ENCODE assay signal across 9 cellular contexts in genomic region chrX:48575642-48576041, GRCh38. TPM values are rescaled to one million over a fixed set of nuclear protein-coding genes. Genes with fewer than 3 reads are reported as not detected.
DNase-seq lines count a peak whose midpoint lies in the region; ATAC-seq and FAIRE-seq lines count a peak whose summit lies in the region.
"Had no signal": no experiment of that assay in that cellular context is flagged by ENCODE, and none has a peak within 500 bp of the region (broad histone marks: within the 10 kb centered on the region; RNA-seq: fewer than 3 reads in every experiment).

No MANE protein-coding gene starts in this region.

- ATAC-seq in stimulated activated naive CD8-positive, alpha-beta T cell treated with anti-CD3 and anti-CD28 coated beads, Interleukin-15, amount 100 ng/mL, for 72 hours, result no peak
- no peak for ATAC-seq in GM21529 (IDR thresholded peaks at IDR 0.05; ENCODE audit: unreplicated experiment)

- intact Hi-C loops in activated T-helper 1 cell treated with anti-CD3 and anti-CD28 coated beads, Interleukin-12 subunit alpha, Interleukin-12 subunit beta, Interleukin-2, Interleukin-4 antibody, amounts not matched to agents 30 ng/mL and 10 ng/mL and 1 ng/mL, durations not matched to agents 14 hours and 24 hours and 36 hours (cut with micrococcal nuclease), result no loop called here

- peak overlapping the region; percentile 99 for H3K27ac Mint-ChIP-seq in T-helper 1 cell treated with Interleukin-12 subunit alpha and Interleukin-12 subunit beta and Interleukin-4 antibody, amounts not matched to agents 30 μg/mL and 1 μg/mL, for 36 hours
- peak overlapping the region; percentile 100 for H3K27ac Mint-ChIP-seq in activated T-helper 1 cell treated with anti-CD3 and anti-CD28 coated beads, Interleukin-12 subunit alpha, Interleukin-12 subunit beta, Interleukin-2, Interleukin-4 antibody, amounts not matched to agents 30 ng/mL and 10 ng/mL and 1 ng/mL, durations not matched to agents 14 hours and 24 hours and 36 hours
- H3K27ac Mint-ChIP-seq in stimulated activated naive CD8-positive, alpha-beta T cell treated with anti-CD3 and anti-CD28 coated beads, Interleukin-15, amount 100 ng/mL, for 72 hours, result peak overlapping the region; percentile 89 to 100

- DNase-seq in T-helper 1 cell (no peak), T1000 (lab: John Stamatoyannopoulos, UW) (no peak), frontal cortex (ENCODE audit: low spot score in 2 of 2) (no peak)
- DNase-seq in activated T-helper 1 cell treated with anti-CD3 and anti-CD28 coated beads, Interleukin-12 subunit alpha, Interleukin-12 subunit beta, Interleukin-2, Interleukin-4 antibody, amounts not matched to agents 30 ng/mL and 10 ng/mL and 1 ng/mL, durations not matched to agents 14 hours and 24 hours and 36 hours (ENCODE audit: low spot score), result no peak
- no peak for DNase-seq in stimulated activated naive CD8-positive, alpha-beta T cell treated with anti-CD3 and anti-CD28 coated beads, Interleukin-15, amount 100 ng/mL, for 72 hours

- peaks cover 3% of the 10 kb centered on the region for H3K9me3 ChIP-seq in iPS-18a (ENCODE audit: control insufficient read depth, low read depth, low read length)

- H3K27ac ChIP-seq in iPS-18a (ENCODE audit: low read length), result no peak overlapping the region

- H3K4me3 ChIP-seq in iPS-18a (ENCODE audit: low read length), result peak overlapping the region; percentile 86

- H3K36me3 Mint-ChIP-seq in T-helper 1 cell treated with Interleukin-12 subunit alpha and Interleukin-12 subunit beta and Interleukin-4 antibody, amounts not matched to agents 30 μg/mL and 1 μg/mL, for 36 hours (ENCODE audit: low read depth), result peaks cover 38% of the 10 kb centered on the region
- H3K36me3 Mint-ChIP-seq in activated T-helper 1 cell treated with anti-CD3 and anti-CD28 coated beads, Interleukin-12 subunit alpha, Interleukin-12 subunit beta, Interleukin-2, Interleukin-4 antibody, amounts not matched to agents 30 ng/mL and 10 ng/mL and 1 ng/mL, durations not matched to agents 14 hours and 24 hours and 36 hours (ENCODE audit: low read depth), result peaks cover 38% of the 10 kb centered on the region

- no peak for FAIRE-seq in frontal cortex (lab: Jason Lieb, UNC)
- FAIRE-seq: A204.1 had no signal

- H3K4me1 ChIP-seq in iPS-18a (ENCODE audit: control insufficient read depth, low read depth, low read length), result peaks cover 4% of the 10 kb centered on the region

- H3K27me3 Mint-ChIP-seq in T-helper 1 cell treated with Interleukin-12 subunit alpha and Interleukin-12 subunit beta and Interleukin-4 antibody, amounts not matched to agents 30 μg/mL and 1 μg/mL, for 36 hours (ENCODE audit: low read depth), result no peaks in the 10 kb centered on the region
- no peaks in the 10 kb centered on the region for H3K27me3 Mint-ChIP-seq in activated T-helper 1 cell treated with anti-CD3 and anti-CD28 coated beads, Interleukin-12 subunit alpha, Interleukin-12 subunit beta, Interleukin-2, Interleukin-4 antibody, amounts not matched to agents 30 ng/mL and 10 ng/mL and 1 ng/mL, durations not matched to agents 14 hours and 24 hours and 36 hours (ENCODE audit: insufficient read depth)
- no peaks in the 10 kb centered on the region for H3K27me3 Mint-ChIP-seq in stimulated activated naive CD8-positive, alpha-beta T cell treated with anti-CD3 and anti-CD28 coated beads, Interleukin-15, amount 100 ng/mL, for 72 hours

- peak overlapping the region; percentile 98 for H3K9ac ChIP-seq in iPS-18a (ENCODE audit: low read length)

- H3K4me3 Mint-ChIP-seq in T-helper 1 cell treated with Interleukin-12 subunit alpha and Interleukin-12 subunit beta and Interleukin-4 antibody, amounts not matched to agents 30 μg/mL and 1 μg/mL, for 36 hours, result peak overlapping the region; percentile 92
- H3K4me3 Mint-ChIP-seq in activated T-helper 1 cell treated with anti-CD3 and anti-CD28 coated beads, Interleukin-12 subunit alpha, Interleukin-12 subunit beta, Interleukin-2, Interleukin-4 antibody, amounts not matched to agents 30 ng/mL and 10 ng/mL and 1 ng/mL, durations not matched to agents 14 hours and 24 hours and 36 hours, result peak overlapping the region; percentile 99
- peak overlapping the region; percentile 90 to 97 for H3K4me3 Mint-ChIP-seq in stimulated activated naive CD8-positive, alpha-beta T cell treated with anti-CD3 and anti-CD28 coated beads, Interleukin-15, amount 100 ng/mL, for 72 hours

- H3K4me1 Mint-ChIP-seq in T-helper 1 cell treated with Interleukin-12 subunit alpha and Interleukin-12 subunit beta and Interleukin-4 antibody, amounts not matched to agents 30 μg/mL and 1 μg/mL, for 36 hours (ENCODE audit: low read depth), result peaks cover 18% of the 10 kb centered on the region
- H3K4me1 Mint-ChIP-seq in activated T-helper 1 cell treated with anti-CD3 and anti-CD28 coated beads, Interleukin-12 subunit alpha, Interleukin-12 subunit beta, Interleukin-2, Interleukin-4 antibody, amounts not matched to agents 30 ng/mL and 10 ng/mL and 1 ng/mL, durations not matched to agents 14 hours and 24 hours and 36 hours (ENCODE audit: low read depth), result peaks cover 18% of the 10 kb centered on the region
- peaks cover 34% of the 10 kb centered on the region for H3K4me1 Mint-ChIP-seq in stimulated activated naive CD8-positive, alpha-beta T cell treated with anti-CD3 and anti-CD28 coated beads, Interleukin-15, amount 100 ng/mL, for 72 hours

- peaks cover 42% of the 10 kb centered on the region for H3K36me3 ChIP-seq in iPS-18a (ENCODE audit: control insufficient read depth, low read depth, low read length)

- no peaks in the 10 kb centered on the region for H3K27me3 ChIP-seq in iPS-18a (ENCODE audit: control insufficient read depth, insufficient read depth, low read length)

- H3K9me3 Mint-ChIP-seq in T-helper 1 cell treated with Interleukin-12 subunit alpha and Interleukin-12 subunit beta and Interleukin-4 antibody, amounts not matched to agents 30 μg/mL and 1 μg/mL, for 36 hours, result no peaks in the 10 kb centered on the region
- no peaks in the 10 kb centered on the region for H3K9me3 Mint-ChIP-seq in activated T-helper 1 cell treated with anti-CD3 and anti-CD28 coated beads, Interleukin-12 subunit alpha, Interleukin-12 subunit beta, Interleukin-2, Interleukin-4 antibody, amounts not matched to agents 30 ng/mL and 10 ng/mL and 1 ng/mL, durations not matched to agents 14 hours and 24 hours and 36 hours
- H3K9me3 Mint-ChIP-seq in stimulated activated naive CD8-positive, alpha-beta T cell treated with anti-CD3 and anti-CD28 coated beads, Interleukin-15, amount 100 ng/mL, for 72 hours, result no peaks in the 10 kb centered on the region

RNA-seq across cellular contexts. Expression of gene RBM3, which starts 1.4 kb away (rescaled TPM):
- total RNA-seq in activated T-helper 1 cell treated with anti-CD3 and anti-CD28 coated beads, Interleukin-12 subunit alpha, Interleukin-12 subunit beta, Interleukin-2, Interleukin-4 antibody, amounts not matched to agents 30 ng/mL and 10 ng/mL and 1 ng/mL, durations not matched to agents 14 hours and 24 hours and 36 hours, result 318 and 338 TPM in 2 replicates
- total RNA-seq in frontal cortex, result 188 TPM

RNA-seq across cellular contexts. Expression of gene WDR13, which starts 21.6 kb away (rescaled TPM):
- total RNA-seq in activated T-helper 1 cell treated with anti-CD3 and anti-CD28 coated beads, Interleukin-12 subunit alpha, Interleukin-12 subunit beta, Interleukin-2, Interleukin-4 antibody, amounts not matched to agents 30 ng/mL and 10 ng/mL and 1 ng/mL, durations not matched to agents 14 hours and 24 hours and 36 hours, result 36.3 and 36.5 TPM in 2 replicates
- total RNA-seq in frontal cortex, result 56.7 TPM

RNA-seq across cellular contexts. Expression of gene TBC1D25, which starts 36.1 kb away (rescaled TPM):
- 13.5 and 16.0 TPM in 2 replicates for total RNA-seq in activated T-helper 1 cell treated with anti-CD3 and anti-CD28 coated beads, Interleukin-12 subunit alpha, Interleukin-12 subunit beta, Interleukin-2, Interleukin-4 antibody, amounts not matched to agents 30 ng/mL and 10 ng/mL and 1 ng/mL, durations not matched to agents 14 hours and 24 hours and 36 hours
- 4.9 TPM for total RNA-seq in frontal cortex

RNA-seq across cellular contexts. Expression of gene EBP, which starts 54.0 kb away (rescaled TPM):
- total RNA-seq in activated T-helper 1 cell treated with anti-CD3 and anti-CD28 coated beads, Interleukin-12 subunit alpha, Interleukin-12 subunit beta, Interleukin-2, Interleukin-4 antibody, amounts not matched to agents 30 ng/mL and 10 ng/mL and 1 ng/mL, durations not matched to agents 14 hours and 24 hours and 36 hours, result 164 and 178 TPM in 2 replicates
- total RNA-seq in frontal cortex, result 53.4 TPM
